8 cellular contexts compared by ENCODE assay signal in genomic region chr6:107113460-107114212, GRCh38. TPM values are rescaled to one million over a fixed set of nuclear protein-coding genes. Genes with fewer than 3 reads are reported as not detected.
DNase-seq lines count a peak whose midpoint lies in the region; ATAC-seq, FAIRE-seq and TF ChIP-seq lines count a peak whose summit lies in the region.

No MANE protein-coding gene starts in this region.

- no peaks in the 10 kb centered on the region; a peak in 1 of 22 replicates for H3K9me3 ChIP-seq in BLaER1 treated with 17β-estradiol and CSF1 and Interleukin-3, amounts not matched to agents 10 nM and 100 nM (replicated peaks in 1 of 11)
- no peaks in the 10 kb centered on the region for H3K9me3 ChIP-seq in Karpas-422 (ENCODE audit: low read length)
- H3K9me3 ChIP-seq in GM12878 (replicated peaks; ENCODE audit: control insufficient read depth, insufficient read depth, low read length), result no peaks in the 10 kb centered on the region
- H3K9me3 ChIP-seq in right lobe of liver, result no peaks in the 10 kb centered on the region
- H3K9me3 ChIP-seq in tibial artery, result no peaks in the 10 kb centered on the region

- TF ChIP-seq CTCF in GM12878 (IDR thresholded peaks at IDR 0.05 in 2 of 3, conservative IDR thresholded peaks at IDR 0.05 in 1 of 3; ENCODE audit: control insufficient read depth in 2 of 3, extremely low read depth in 1 of 3, insufficient read depth in 1 of 3, low read depth in 3 of 3, low read length in 3 of 3) (no peak), right lobe of liver (IDR thresholded peaks at IDR 0.05) (no peak), tibial artery (IDR thresholded peaks at IDR 0.05) (no peak)

- TSS peak; percentile 61 for BruUV-seq in GM12878 (replicated peaks; lab: Mats Ljungman, UMichigan)

- peaks cover 36% of the 10 kb centered on the region for H3K79me2 ChIP-seq in Karpas-422 (ENCODE audit: low read length)
- H3K79me2 ChIP-seq in GM12878 (ENCODE audit: control insufficient read depth, insufficient read depth, low read length), result no peaks in the 10 kb centered on the region

- no peak for TF ChIP-seq EP300 in GM12878 (IDR thresholded peaks at IDR 0.05; ENCODE audit: borderline replicate concordance in 1 of 2, control insufficient read depth in 1 of 2, low read depth in 2 of 2, low read length in 2 of 2)

- RAD21 ChIA-PET in GM12878 (lab: Charles Lee; ENCODE audit: unreplicated experiment), result interaction anchor here (0.6 to 1.4 kb wide), 10 partner anchors 11 to 346 kb away, joined by 3 to 9 read pairs (median 3); partner anchors contain the start of genes MTRES1 and PDSS2

- no peak for ATAC-seq in GM12878
- ATAC-seq in right lobe of liver, result no peak
- ATAC-seq in HG02852 (IDR thresholded peaks at IDR 0.05; ENCODE audit: unreplicated experiment), result no peak

- WGBS in GM12878 (ENCODE audit: insufficient coverage, insufficient replicate concordance, low lambda C conversion rate, missing lambda C conversion rate), result 32% methylated on average over 17 of the region's 17 CpGs
- WGBS in right lobe of liver (ENCODE audit: insufficient coverage, low coverage, low lambda C conversion rate, missing lambda C conversion rate), result 37% methylated on average over 16 of the region's 17 CpGs

- peaks cover 0 to 40% (median 0%) of the 10 kb centered on the region in 11 experiments; a peak in 6 of 22 replicates for H4K20me1 ChIP-seq in BLaER1 treated with 17β-estradiol and CSF1 and Interleukin-3, amounts not matched to agents 10 nM and 100 nM
- H4K20me1 ChIP-seq in Karpas-422 (ENCODE audit: insufficient read depth, low read depth, low read length), result no peaks in the 10 kb centered on the region
- H4K20me1 ChIP-seq in GM12878 (ENCODE audit: control insufficient read depth, insufficient read depth), result no peaks in the 10 kb centered on the region

- peaks cover 45 to 75% (median 63%) of the 10 kb centered on the region in 10 experiments for H3K4me1 ChIP-seq in BLaER1 treated with 17β-estradiol and CSF1 and Interleukin-3, amounts not matched to agents 10 nM and 100 nM
- H3K4me1 ChIP-seq in Karpas-422 (ENCODE audit: low read length) (peaks cover 51% of the 10 kb centered on the region), GM12878 (ENCODE audit: control insufficient read depth, insufficient read depth, low read length) (peaks cover 12% of the 10 kb centered on the region), right lobe of liver (peaks cover 0 to 13% (median 6%) of the 10 kb centered on the region in 4 donors), tibial artery (peaks cover 0 to 18% (median 13%) of the 10 kb centered on the region in 4 donors)

- POLR2A ChIA-PET in GM12878 (lab: Charles Lee), result interaction anchor here (0.6 to 1.1 kb wide), 2 partner anchors 556 to 708 kb away, joined by 3 to 8 read pairs; no protein-coding TSS in a partner anchor

- H3K27ac ChIP-seq in BLaER1 treated with 17β-estradiol and CSF1 and Interleukin-3, amounts not matched to agents 10 nM and 100 nM, result peak overlapping the region in 9 of 11 experiments; percentile 64 to 95 (median 92); a peak in 18 of 22 replicates
- H3K27ac ChIP-seq in Karpas-422 (ENCODE audit: low read length) (peak overlapping the region; percentile 68), GM12878 (ENCODE audit: control insufficient read depth, insufficient read depth) (no peak overlapping the region; the same call in 1 of the 2 replicates), right lobe of liver (no peak overlapping the region), tibial artery (peak overlapping the region; percentile 51 to 57)

- H3K9me2 ChIP-seq in Karpas-422 (replicated peaks; ENCODE audit: insufficient read depth, low read length), result no peaks in the 10 kb centered on the region

- peak overlapping the region; percentile 56 to 88 (median 77) for H3K4me2 ChIP-seq in BLaER1 treated with 17β-estradiol and CSF1 and Interleukin-3, amounts not matched to agents 10 nM and 100 nM
- H3K4me2 ChIP-seq in Karpas-422 (ENCODE audit: low read depth, low read length, poor library complexity, severe bottlenecking), result peak overlapping the region; percentile 98
- peak overlapping the region; percentile 88 for H3K4me2 ChIP-seq in GM12878 (ENCODE audit: control insufficient read depth, insufficient read depth)

- peak overlapping the region; percentile 77; the same call in 1 of the 2 replicates for H2AFZ ChIP-seq in Karpas-422 (ENCODE audit: low read length)
- H2AFZ ChIP-seq in GM12878 (ENCODE audit: control insufficient read depth, low read depth, low read length), result peak overlapping the region; percentile 85

- no peak for TF ChIP-seq RAD21 in GM12878 (IDR thresholded peaks at IDR 0.05; ENCODE audit: insufficient read depth, low read depth, low read length)

- intact Hi-C loops in GM12878 (cut with micrococcal nuclease; ENCODE audit: unreplicated experiment), result loop anchor here (1.0 to 10.0 kb wide), 4 partner anchors 37 to 541 kb away; partner anchors contain the start of gene MTRES1
- intact Hi-C loops in right lobe of liver (cut with DNase I), result no loop called here
- intact Hi-C loops in tibial artery (cut with DNase I; ENCODE audit: low total_unique reads), result loop anchor here (2.0 kb wide), 1 partner anchor 85 kb away; the partner anchor contains the start of gene MTRES1

- CTCF ChIA-PET in GM12878 (lab: Yijun Ruan, JAX), result interaction anchor here (0.6 to 2.0 kb wide), 24 partner anchors 11 to 1021 kb away, joined by 3 to 23 read pairs (median 4); partner anchors contain the start of gene MTRES1

- H3K36me3 ChIP-seq in BLaER1 treated with 17β-estradiol and CSF1 and Interleukin-3, amounts not matched to agents 10 nM and 100 nM, result peaks cover 0 to 9% (median 0%) of the 10 kb centered on the region in 11 experiments; a peak in 4 of 22 replicates
- H3K36me3 ChIP-seq in Karpas-422 (ENCODE audit: insufficient read depth, low read length), result no peaks in the 10 kb centered on the region
- no peaks in the 10 kb centered on the region for H3K36me3 ChIP-seq in GM12878 (ENCODE audit: control insufficient read depth in 2 of 2, insufficient read depth in 2 of 2, low read length in 1 of 2)
- no peaks in the 10 kb centered on the region for H3K36me3 ChIP-seq in right lobe of liver
- no peaks in the 10 kb centered on the region for H3K36me3 ChIP-seq in tibial artery

- peak overlapping the region; percentile 67 to 86 (median 79) for H3K4me3 ChIP-seq in BLaER1 treated with 17β-estradiol and CSF1 and Interleukin-3, amounts not matched to agents 10 nM and 100 nM
- peak overlapping the region; percentile 77 for H3K4me3 ChIP-seq in Karpas-422 (ENCODE audit: low read length)
- H3K4me3 ChIP-seq in GM12878, result peak overlapping the region; percentile 48; the same call in 1 of the 2 replicates
- peak overlapping the region; percentile 44 to 64 (median 55) for H3K4me3 ChIP-seq in right lobe of liver
- H3K4me3 ChIP-seq in tibial artery, result peak overlapping the region; percentile 65 to 81

- SMC1A ChIA-PET in GM12878 (lab: Charles Lee; ENCODE audit: uncharacterized antibody, unreplicated experiment), result interaction anchor here (0.7 to 1.6 kb wide), 8 partner anchors 11 to 546 kb away, joined by 3 to 10 read pairs (median 4); partner anchors contain the start of gene MTRES1

- FAIRE-seq in GM12878 (lab: Jason Lieb, UNC), result no peak

- H3K9ac ChIP-seq in BLaER1 treated with 17β-estradiol and CSF1 and Interleukin-3, amounts not matched to agents 10 nM and 100 nM, result peak overlapping the region in 10 of 11 experiments; percentile 75 to 97 (median 90); a peak in 18 of 22 replicates
- H3K9ac ChIP-seq in Karpas-422 (ENCODE audit: low read length) (peak overlapping the region; percentile 85), GM12878 (ENCODE audit: control insufficient read depth, insufficient read depth, low read length) (peak overlapping the region; percentile 46; the same call in 1 of the 2 replicates)

- DNase-seq in Karpas-422 (peak; percentile 58), GM12878 (ENCODE audit: low read depth, low spot score) (no peak), right lobe of liver (no peak), tibial artery (peak in 1 of 2 donors; percentile 29), iPS-NIHi11 (ENCODE audit: low spot score) (no peak), DMS153 treated with DMSO at 0.1 percent for 48 hours (lab: John Stamatoyannopoulos, UW; ENCODE audit: unreplicated experiment) (no peak)

- TF ChIP-seq POLR2A in GM12878 (IDR thresholded peaks at IDR 0.05; ENCODE audit: low read depth, low read length) (no peak), right lobe of liver (IDR thresholded peaks at IDR 0.05) (no peak)

- in situ Hi-C loops in GM12878 (cut with MboI), result no loop called here

- H3K27me3 ChIP-seq in BLaER1 treated with 17β-estradiol and CSF1 and Interleukin-3, amounts not matched to agents 10 nM and 100 nM, result no peaks in the 10 kb centered on the region
- H3K27me3 ChIP-seq in Karpas-422 (ENCODE audit: low read length), result no peaks in the 10 kb centered on the region
- H3K27me3 ChIP-seq in GM12878 (replicated peaks in 1 of 2; ENCODE audit: control insufficient read depth in 2 of 2, insufficient read depth in 2 of 2, low read length in 1 of 2), result no peaks in the 10 kb centered on the region; a peak in 1 of 4 replicates
- no peaks in the 10 kb centered on the region for H3K27me3 ChIP-seq in right lobe of liver
- no peaks in the 10 kb centered on the region for H3K27me3 ChIP-seq in tibial artery

TF ChIP-seq in GM12878, 131 proteins besides CTCF, POLR2A, EP300 and RAD21:
- TF ChIP-seq NR2C2 (IDR thresholded peaks at IDR 0.05; ENCODE audit: borderline replicate concordance, control insufficient read depth, insufficient read length, low read depth), result no peak
- 0 out of 2 replicates have a peak, but pooled peaks have one; percentile 13 for TF ChIP-seq FOXM1 (IDR thresholded peaks at IDR 0.05; ENCODE audit: low read depth, low read length)
TF ChIP-seq in GM12878: peak in this region for 1.

RNA-seq across cellular contexts. Expression of gene BEND3, which starts 1.7 kb away (rescaled TPM):
- total RNA-seq in Karpas-422 (2014; rRNA removed; shearing (Covaris generic); ENCODE audit: low replicate concordance), result 6.2 and 7.7 TPM in 2 replicates
- total RNA-seq in GM12878 (2013; cell fraction: nucleolus; rRNA removed), result 16.3 and 17.9 TPM in 2 replicates
- total RNA-seq in GM12878 (2014; rRNA removed) (3.4 and 3.9 TPM in 2 replicates), GM12878 (2014; rRNA removed; fragmentation: Illumina TruSeq; extraction: Trizol) (3.0 and 4.0 TPM in 2 replicates), GM12878 (2021) (8.1 and 9.0 TPM in 2 replicates), right lobe of liver (1 to 10 TPM in 4 of 6 experiments, under 1 TPM in 2; 0.83 to 2.7 (median 1.4) TPM)
- 1.4 TPM for polyA plus RNA-seq in GM12878 (2011; ENCODE audit: low read depth)
- polyA plus RNA-seq in GM12878 (2011; rRNA removed) (2.5 and 3.7 TPM in 2 replicates), GM12878 (2014; fragmentation: Illumina TruSeq; extraction: Trizol) (3.4 and 3.8 TPM in 2 replicates), GM12878 (2014; fragmentation: Nextera tagmentation; extraction: Ambion mirVana) (1 to 10 TPM; 1.1 to 2.0 TPM), GM12878 (2014; rRNA removed) (3.1 and 3.8 TPM in 2 replicates), GM12878 (2016; fragmentation: Nextera tagmentation; extraction: Ambion mirVana) (1 to 10 TPM; 2.4 to 3.4 TPM)
- polyA plus RNA-seq in GM12878 (2011; cell fraction: cytosol; rRNA removed), result 3.7 and 4.7 TPM in 2 replicates
- polyA plus RNA-seq in GM12878 (2011; cell fraction: nucleus; rRNA removed), result 3.8 and 4.5 TPM in 2 replicates
- polyA plus RNA-seq in GM12878 (2012), result 1.5 and 1.9 TPM in 2 replicates
- 9.2 and 11.5 TPM in 2 replicates for polyA minus RNA-seq in GM12878 (2011; rRNA and poly(A)+ RNA removed)
- 6.8 and 7.6 TPM in 2 replicates for polyA minus RNA-seq in GM12878 (2011; cell fraction: cytosol; rRNA and poly(A)+ RNA removed)
- 3.4 and 5.8 TPM in 2 replicates for polyA minus RNA-seq in GM12878 (2011; cell fraction: nucleus; rRNA and poly(A)+ RNA removed)

Comparison
In these comparisons a context has a peak if more than half of its experiments do, and no peak if none do; other contexts are left out.
1. H3K27ac ChIP-seq: peak in BLaER1 treated with 17β-estradiol and CSF1 and Interleukin-3, amounts not matched to agents 10 nM and 100 nM (9 of 11), Karpas-422 (single experiment) and tibial artery (2 of 2); none in GM12878 (single experiment) and right lobe of liver (0 of 3).
2. intact Hi-C loops: an anchor here in GM12878 (1.0 to 10.0 kb wide) and tibial artery (2.0 kb wide); none called in right lobe of liver.
3. Peak in every context shown above with its lines, with median percentiles within 50 percentile points of each other: H3K4me2 ChIP-seq, H3K4me3 ChIP-seq and H3K9ac ChIP-seq.